ENCODE assay signal across 1 cellular context in the genomic region with DNA sequence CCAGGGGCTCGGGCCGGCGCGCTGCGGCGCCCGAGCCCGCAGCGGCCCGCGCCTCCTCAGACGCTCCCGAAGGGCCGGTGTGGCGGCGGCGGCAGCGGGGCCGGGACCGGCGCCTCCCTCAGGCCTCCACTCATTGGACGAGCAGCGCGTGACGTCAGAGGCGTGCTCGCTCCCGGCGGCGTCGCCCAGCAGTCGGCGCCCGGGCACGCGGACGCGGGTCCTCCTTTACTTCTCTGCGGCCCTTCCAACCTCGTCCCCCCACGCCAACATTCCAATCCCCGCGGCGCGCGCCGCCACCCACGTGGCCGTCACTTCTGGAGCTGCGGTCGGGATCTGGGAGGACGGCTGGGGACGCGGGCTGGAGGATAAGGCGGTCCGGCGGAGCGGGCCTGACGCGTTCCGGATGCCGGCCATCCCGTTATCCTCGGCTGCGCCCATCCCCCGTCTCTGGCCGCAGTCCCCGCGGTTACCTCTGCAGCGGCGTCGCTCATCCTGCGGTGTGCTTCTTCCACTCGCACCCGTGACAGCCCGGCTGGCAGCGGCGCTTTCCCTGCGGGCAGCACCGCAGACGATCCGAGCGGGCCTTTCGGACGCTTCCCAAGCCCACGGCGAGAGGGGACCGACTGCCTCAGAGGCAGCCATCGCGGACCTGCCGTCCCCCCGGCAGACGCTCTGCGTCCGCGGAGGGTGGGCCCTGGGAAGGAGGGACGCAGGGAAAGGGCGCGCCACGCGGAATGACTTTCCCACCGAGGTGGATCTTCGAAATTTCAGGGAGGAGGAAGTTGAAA.
TF ChIP-seq lines count a peak whose summit lies in the region.

A gene with protein sequence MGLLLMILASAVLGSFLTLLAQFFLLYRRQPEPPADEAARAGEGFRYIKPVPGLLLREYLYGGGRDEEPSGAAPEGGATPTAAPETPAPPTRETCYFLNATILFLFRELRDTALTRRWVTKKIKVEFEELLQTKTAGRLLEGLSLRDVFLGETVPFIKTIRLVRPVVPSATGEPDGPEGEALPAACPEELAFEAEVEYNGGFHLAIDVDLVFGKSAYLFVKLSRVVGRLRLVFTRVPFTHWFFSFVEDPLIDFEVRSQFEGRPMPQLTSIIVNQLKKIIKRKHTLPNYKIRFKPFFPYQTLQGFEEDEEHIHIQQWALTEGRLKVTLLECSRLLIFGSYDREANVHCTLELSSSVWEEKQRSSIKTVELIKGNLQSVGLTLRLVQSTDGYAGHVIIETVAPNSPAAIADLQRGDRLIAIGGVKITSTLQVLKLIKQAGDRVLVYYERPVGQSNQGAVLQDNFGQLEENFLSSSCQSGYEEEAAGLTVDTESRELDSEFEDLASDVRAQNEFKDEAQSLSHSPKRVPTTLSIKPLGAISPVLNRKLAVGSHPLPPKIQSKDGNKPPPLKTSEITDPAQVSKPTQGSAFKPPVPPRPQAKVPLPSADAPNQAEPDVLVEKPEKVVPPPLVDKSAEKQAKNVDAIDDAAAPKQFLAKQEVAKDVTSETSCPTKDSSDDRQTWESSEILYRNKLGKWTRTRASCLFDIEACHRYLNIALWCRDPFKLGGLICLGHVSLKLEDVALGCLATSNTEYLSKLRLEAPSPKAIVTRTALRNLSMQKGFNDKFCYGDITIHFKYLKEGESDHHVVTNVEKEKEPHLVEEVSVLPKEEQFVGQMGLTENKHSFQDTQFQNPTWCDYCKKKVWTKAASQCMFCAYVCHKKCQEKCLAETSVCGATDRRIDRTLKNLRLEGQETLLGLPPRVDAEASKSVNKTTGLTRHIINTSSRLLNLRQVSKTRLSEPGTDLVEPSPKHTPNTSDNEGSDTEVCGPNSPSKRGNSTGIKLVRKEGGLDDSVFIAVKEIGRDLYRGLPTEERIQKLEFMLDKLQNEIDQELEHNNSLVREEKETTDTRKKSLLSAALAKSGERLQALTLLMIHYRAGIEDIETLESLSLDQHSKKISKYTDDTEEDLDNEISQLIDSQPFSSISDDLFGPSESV (minus strand): TSS at position 81 of the 788 bp plus-strand sequence. CDS start 213 bp downstream, outside the sequence.

TF ChIP-seq in K562, 482 proteins besides CTCF, POLR2A, EP300 and RAD21 (continued from another document and continues in another):
- no peak for TF ChIP-seq CEBPZ (IDR thresholded peaks at IDR 0.05; ENCODE audit: borderline replicate concordance, low read depth, low read length)
- no peak for TF ChIP-seq ZNF707 (CRISPR knock-in tag; conservative IDR thresholded peaks at IDR 0.05)
- TF ChIP-seq ERF (CRISPR knock-in tag; IDR thresholded peaks at IDR 0.05), result no peak
- no peak for TF ChIP-seq TRIM28 (IDR thresholded peaks at IDR 0.05)
- TF ChIP-seq SP2 (IDR thresholded peaks at IDR 0.05; ENCODE audit: extremely low read depth, low read depth, low read length, poor library complexity, severe bottlenecking), result no peak
- no peak for TF ChIP-seq SREBF2 (CRISPR knock-in tag; IDR thresholded peaks at IDR 0.05)
- TF ChIP-seq, protein P1, sequence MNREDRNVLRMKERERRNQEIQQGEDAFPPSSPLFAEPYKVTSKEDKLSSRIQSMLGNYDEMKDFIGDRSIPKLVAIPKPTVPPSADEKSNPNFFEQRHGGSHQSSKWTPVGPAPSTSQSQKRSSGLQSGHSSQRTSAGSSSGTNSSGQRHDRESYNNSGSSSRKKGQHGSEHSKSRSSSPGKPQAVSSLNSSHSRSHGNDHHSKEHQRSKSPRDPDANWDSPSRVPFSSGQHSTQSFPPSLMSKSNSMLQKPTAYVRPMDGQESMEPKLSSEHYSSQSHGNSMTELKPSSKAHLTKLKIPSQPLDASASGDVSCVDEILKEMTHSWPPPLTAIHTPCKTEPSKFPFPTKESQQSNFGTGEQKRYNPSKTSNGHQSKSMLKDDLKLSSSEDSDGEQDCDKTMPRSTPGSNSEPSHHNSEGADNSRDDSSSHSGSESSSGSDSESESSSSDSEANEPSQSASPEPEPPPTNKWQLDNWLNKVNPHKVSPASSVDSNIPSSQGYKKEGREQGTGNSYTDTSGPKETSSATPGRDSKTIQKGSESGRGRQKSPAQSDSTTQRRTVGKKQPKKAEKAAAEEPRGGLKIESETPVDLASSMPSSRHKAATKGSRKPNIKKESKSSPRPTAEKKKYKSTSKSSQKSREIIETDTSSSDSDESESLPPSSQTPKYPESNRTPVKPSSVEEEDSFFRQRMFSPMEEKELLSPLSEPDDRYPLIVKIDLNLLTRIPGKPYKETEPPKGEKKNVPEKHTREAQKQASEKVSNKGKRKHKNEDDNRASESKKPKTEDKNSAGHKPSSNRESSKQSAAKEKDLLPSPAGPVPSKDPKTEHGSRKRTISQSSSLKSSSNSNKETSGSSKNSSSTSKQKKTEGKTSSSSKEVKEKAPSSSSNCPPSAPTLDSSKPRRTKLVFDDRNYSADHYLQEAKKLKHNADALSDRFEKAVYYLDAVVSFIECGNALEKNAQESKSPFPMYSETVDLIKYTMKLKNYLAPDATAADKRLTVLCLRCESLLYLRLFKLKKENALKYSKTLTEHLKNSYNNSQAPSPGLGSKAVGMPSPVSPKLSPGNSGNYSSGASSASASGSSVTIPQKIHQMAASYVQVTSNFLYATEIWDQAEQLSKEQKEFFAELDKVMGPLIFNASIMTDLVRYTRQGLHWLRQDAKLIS (CRISPR knock-in tag; IDR thresholded peaks at IDR 0.05), result no peak
- 0 out of 6 replicates have a peak, but pooled peaks of 1 of the 3 experiments have one; percentile 38 for TF ChIP-seq ZBTB11 (CRISPR knock-in tag; IDR thresholded peaks at IDR 0.05)
- TF ChIP-seq NCOA1 (IDR thresholded peaks at IDR 0.05; ENCODE audit: low read depth), result no peak
- 0 out of 2 replicates have a peak, but pooled peaks have one; percentile 57 for TF ChIP-seq KAT7 (CRISPR knock-in tag; IDR thresholded peaks at IDR 0.05; ENCODE audit: borderline replicate concordance)
- no peak; the same call in none of the 2 replicates for TF ChIP-seq RB1 (IDR thresholded peaks at IDR 0.05; ENCODE audit: low read depth)
- no peak for TF ChIP-seq ZNF444 (CRISPR knock-in tag; IDR thresholded peaks at IDR 0.05)
- no peak for TF ChIP-seq ZNF354B (CRISPR knock-in tag; IDR thresholded peaks at IDR 0.05)
- TF ChIP-seq TSC22D4 (tag; IDR thresholded peaks at IDR 0.05), result no peak
- TF ChIP-seq ZNF644 (tag; IDR thresholded peaks at IDR 0.05; ENCODE audit: low read depth), result no peak
- TF ChIP-seq HMGXB4 (CRISPR knock-in tag; IDR thresholded peaks at IDR 0.05), result no peak
- no peak for TF ChIP-seq CREBBP (IDR thresholded peaks at IDR 0.05; ENCODE audit: low read depth, low read length)
- 0 out of 2 replicates have a peak, but pooled peaks have one; percentile 49 for TF ChIP-seq GTF2E2 (tag; IDR thresholded peaks at IDR 0.05)
- TF ChIP-seq MCM2 (IDR thresholded peaks at IDR 0.05; ENCODE audit: low read depth), result no peak
- peak; percentile 46; the same call in 1 of the 2 replicates for TF ChIP-seq POLR2H (tag; IDR thresholded peaks at IDR 0.05; ENCODE audit: low read depth)
- peak in 1 of 2 experiments; percentile 28; a peak in 1 of 4 replicates for TF ChIP-seq SIN3A (IDR thresholded peaks at IDR 0.05; ENCODE audit: borderline replicate concordance in 2 of 2, control insufficient read depth in 1 of 2, low read depth in 2 of 2, low read length in 2 of 2)
- no peak for TF ChIP-seq ETV6 (IDR thresholded peaks at IDR 0.05; ENCODE audit: borderline replicate concordance in 1 of 2, low read depth in 2 of 2, low read length in 1 of 2)
- TF ChIP-seq ETV6 (CRISPR knock-in tag; IDR thresholded peaks at IDR 0.05; ENCODE audit: borderline replicate concordance), result peak; percentile 65; the same call in 1 of the 2 replicates
- no peak for TF ChIP-seq NELFE (IDR thresholded peaks at IDR 0.05; ENCODE audit: insufficient read depth, insufficient read length)
- TF ChIP-seq CBFA2T3 (IDR thresholded peaks at IDR 0.05), result peak; percentile 26; the same call in 1 of the 2 replicates
- TF ChIP-seq POU5F1 (IDR thresholded peaks at IDR 0.05; ENCODE audit: borderline replicate concordance, low read depth, low read length, partially characterized antibody), result no peak
- TF ChIP-seq USF1 (CRISPR knock-in tag; IDR thresholded peaks at IDR 0.05), result no peak
- TF ChIP-seq TAF7 (tag; IDR thresholded peaks at IDR 0.05), result no peak
- TF ChIP-seq ZNF668 (CRISPR knock-in tag; IDR thresholded peaks at IDR 0.05), result no peak
- TF ChIP-seq ZNF551 (CRISPR knock-in tag; IDR thresholded peaks at IDR 0.05), result no peak
- TF ChIP-seq, protein P2, sequence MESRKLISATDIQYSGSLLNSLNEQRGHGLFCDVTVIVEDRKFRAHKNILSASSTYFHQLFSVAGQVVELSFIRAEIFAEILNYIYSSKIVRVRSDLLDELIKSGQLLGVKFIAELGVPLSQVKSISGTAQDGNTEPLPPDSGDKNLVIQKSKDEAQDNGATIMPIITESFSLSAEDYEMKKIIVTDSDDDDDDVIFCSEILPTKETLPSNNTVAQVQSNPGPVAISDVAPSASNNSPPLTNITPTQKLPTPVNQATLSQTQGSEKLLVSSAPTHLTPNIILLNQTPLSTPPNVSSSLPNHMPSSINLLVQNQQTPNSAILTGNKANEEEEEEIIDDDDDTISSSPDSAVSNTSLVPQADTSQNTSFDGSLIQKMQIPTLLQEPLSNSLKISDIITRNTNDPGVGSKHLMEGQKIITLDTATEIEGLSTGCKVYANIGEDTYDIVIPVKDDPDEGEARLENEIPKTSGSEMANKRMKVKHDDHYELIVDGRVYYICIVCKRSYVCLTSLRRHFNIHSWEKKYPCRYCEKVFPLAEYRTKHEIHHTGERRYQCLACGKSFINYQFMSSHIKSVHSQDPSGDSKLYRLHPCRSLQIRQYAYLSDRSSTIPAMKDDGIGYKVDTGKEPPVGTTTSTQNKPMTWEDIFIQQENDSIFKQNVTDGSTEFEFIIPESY (CRISPR knock-in tag; IDR thresholded peaks at IDR 0.05), result no peak
- no peak for TF ChIP-seq PTBP1 (IDR thresholded peaks at IDR 0.05; ENCODE audit: low read depth, low read length)
- no peak for TF ChIP-seq DACH1 (IDR thresholded peaks at IDR 0.05; ENCODE audit: partially characterized antibody)
